In the genomic region with DNA sequence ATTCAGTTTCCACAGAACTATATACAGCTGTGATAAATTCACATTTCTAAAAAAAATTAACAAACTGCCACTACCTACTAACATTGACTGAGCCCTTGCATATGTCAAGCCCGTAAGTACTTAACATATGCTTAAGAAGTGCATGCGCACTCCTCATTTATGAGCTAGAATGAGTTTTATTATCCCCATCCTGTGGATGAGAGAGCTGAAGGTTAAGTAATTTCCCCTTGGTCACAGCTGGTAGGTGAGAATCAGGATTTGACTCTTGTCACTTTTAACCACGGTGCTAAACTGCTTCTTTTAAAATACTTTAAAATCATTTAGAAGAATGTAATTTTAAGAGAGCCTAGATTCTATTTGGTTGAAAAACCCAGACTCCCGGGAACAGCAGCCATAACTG, we compare ENCODE assay signal across 22 cellular contexts. TPM values are rescaled to one million over a fixed set of nuclear protein-coding genes. Genes with fewer than 3 reads are reported as not detected.
DNase-seq lines count a peak whose midpoint lies in the region; ATAC-seq and TF ChIP-seq lines count a peak whose summit lies in the region.
"Had no signal": no experiment of that assay in that cellular context is flagged by ENCODE, and none has a peak within 500 bp of the region (broad histone marks: within the 10 kb centered on the region; RNA-seq: fewer than 3 reads in every experiment).

No MANE protein-coding gene starts in this region.

- 85 to 86% (median 86%) methylated on average over 4 of the region's 4 CpGs for WGBS in psoas muscle, 3 donors
- 89 to 93% methylated on average over 4 of the region's 4 CpGs for WGBS in lower leg skin, 2 donors

- H3K36me3 ChIP-seq in psoas muscle (ENCODE audit: insufficient read depth in 1 of 2, low read depth in 1 of 2) (peaks cover 2 to 96% of the 10 kb centered on the region in 2 donors), uterus (no peaks in the 10 kb centered on the region)

- H3K4me3 Mint-ChIP-seq in natural killer cell treated with Interleukin-12 subunit alpha and Interleukin-12 subunit beta and Interleukin-15 and Interleukin-18, amount 100 ng/mL, for 72 hours, result peak overlapping the region; percentile 83
- H3K4me3 Mint-ChIP-seq in natural killer cell, result no peak overlapping the region
- H3K4me3 Mint-ChIP-seq in central memory CD8-positive, alpha-beta T cell, result no peak overlapping the region
- H3K4me3 Mint-ChIP-seq: CD14-positive monocyte; CD8-positive, alpha-beta T cell; H9; IgD-negative memory B cell had no signal

- peak; percentile 57 for DNase-seq in natural killer cell treated with Interleukin-12 subunit alpha and Interleukin-12 subunit beta and Interleukin-15 and Interleukin-18, amount 100 ng/mL, for 72 hours (ENCODE audit: low spot score)
- DNase-seq in natural killer cell (no peak), psoas muscle (no peak), uterus (no peak), lower leg skin (ENCODE audit: low spot score in 2 of 2) (no peak), H4 (ENCODE audit: low spot score) (no peak), activated gamma-delta T cell (lab: John Stamatoyannopoulos, UW) (no peak)
- DNase-seq in central memory CD8-positive, alpha-beta T cell (ENCODE audit: low spot score in 2 of 2), result no peak
- DNase-seq: 8988T; CD8-positive, alpha-beta T cell; COR-L47; DMS 273 treated with DMSO at 0.1 percent for 48 hours; DMS53; DND-41; GOT3; H9 had no signal

- TF ChIP-seq POLR2A in uterus (IDR thresholded peaks at IDR 0.05) (no peak), lower leg skin (IDR thresholded peaks at IDR 0.05) (no peak)

- H3K27ac ChIP-seq in psoas muscle (peak overlapping the region; percentile 99), uterus (peak overlapping the region; percentile 87 to 88)
- H3K27ac ChIP-seq: BLaER1 had no signal

- H3K27me3 ChIP-seq in psoas muscle (ENCODE audit: insufficient read depth in 3 of 3, low read length in 2 of 3) (no peaks in the 10 kb centered on the region), uterus (no peaks in the 10 kb centered on the region)
- H3K27me3 ChIP-seq: BLaER1 had no signal

- peak overlapping the region; percentile 83 to 91 for H3K27ac Mint-ChIP-seq in natural killer cell treated with Interleukin-12 subunit alpha and Interleukin-12 subunit beta and Interleukin-15 and Interleukin-18, amount 100 ng/mL, for 72 hours
- H3K27ac Mint-ChIP-seq in natural killer cell, result no peak overlapping the region
- H3K27ac Mint-ChIP-seq in central memory CD8-positive, alpha-beta T cell (ENCODE audit: low read depth), result peak overlapping the region; percentile 90

- TF ChIP-seq CTCF in natural killer cell (IDR thresholded peaks at IDR 0.05) (no peak), psoas muscle (IDR thresholded peaks at IDR 0.05) (no peak), uterus (IDR thresholded peaks at IDR 0.05) (no peak), lower leg skin (IDR thresholded peaks at IDR 0.05) (no peak)

- peak; percentile 54 to 62 for ATAC-seq in natural killer cell treated with Interleukin-12 subunit alpha and Interleukin-12 subunit beta and Interleukin-15 and Interleukin-18, amount 100 ng/mL, for 72 hours
- ATAC-seq in natural killer cell, result no peak
- ATAC-seq in central memory CD8-positive, alpha-beta T cell (replicated peaks; ENCODE audit: extremely low read depth, poor library complexity, severe bottlenecking), result no peak
- no peak for ATAC-seq in psoas muscle
- ATAC-seq: CD8-positive, alpha-beta T cell had no signal

- no peaks in the 10 kb centered on the region for H3K27me3 Mint-ChIP-seq in natural killer cell treated with Interleukin-12 subunit alpha and Interleukin-12 subunit beta and Interleukin-15 and Interleukin-18, amount 100 ng/mL, for 72 hours
- no peaks in the 10 kb centered on the region for H3K27me3 Mint-ChIP-seq in natural killer cell (ENCODE audit: low read depth in 2 of 2)
- H3K27me3 Mint-ChIP-seq in central memory CD8-positive, alpha-beta T cell, result no peaks in the 10 kb centered on the region
- H3K27me3 Mint-ChIP-seq: IgD-negative memory B cell had no signal

- H3K36me3 Mint-ChIP-seq in natural killer cell treated with Interleukin-12 subunit alpha and Interleukin-12 subunit beta and Interleukin-15 and Interleukin-18, amount 100 ng/mL, for 72 hours, result peaks cover 29% of the 10 kb centered on the region
- peaks cover 33% of the 10 kb centered on the region for H3K36me3 Mint-ChIP-seq in natural killer cell
- H3K36me3 Mint-ChIP-seq in central memory CD8-positive, alpha-beta T cell (ENCODE audit: insufficient read depth), result peaks cover 46% of the 10 kb centered on the region

- H3K9me3 Mint-ChIP-seq in natural killer cell treated with Interleukin-12 subunit alpha and Interleukin-12 subunit beta and Interleukin-15 and Interleukin-18, amount 100 ng/mL, for 72 hours, result no peaks in the 10 kb centered on the region
- H3K9me3 Mint-ChIP-seq in natural killer cell, result no peaks in the 10 kb centered on the region
- H3K9me3 Mint-ChIP-seq in central memory CD8-positive, alpha-beta T cell, result no peaks in the 10 kb centered on the region
- H3K9me3 Mint-ChIP-seq: CD8-positive, alpha-beta T cell; H9; IgD-negative memory B cell had no signal

- peaks cover 31 to 86% of the 10 kb centered on the region in 2 donors for H3K4me1 Mint-ChIP-seq in natural killer cell treated with Interleukin-12 subunit alpha and Interleukin-12 subunit beta and Interleukin-15 and Interleukin-18, amount 100 ng/mL, for 72 hours (ENCODE audit: low read depth in 2 of 2)
- H3K4me1 Mint-ChIP-seq in natural killer cell, result peaks cover 5 to 38% of the 10 kb centered on the region in 2 donors
- peaks cover 92% of the 10 kb centered on the region for H3K4me1 Mint-ChIP-seq in central memory CD8-positive, alpha-beta T cell
- H3K4me1 Mint-ChIP-seq: H9 had no signal

- H3K4me1 ChIP-seq in psoas muscle (peaks cover 60% of the 10 kb centered on the region), uterus (peaks cover 0 to 19% of the 10 kb centered on the region in 2 donors)

- intact Hi-C loops in natural killer cell (cut with micrococcal nuclease) (no loop called here), psoas muscle (cut with DNase I) (no loop called here), uterus (cut with DNase I; ENCODE audit: low total_unique reads) (no loop called here), lower leg skin (cut with DNase I; ENCODE audit: low total_unique reads) (no loop called here)

- H3K4me3 ChIP-seq in psoas muscle (no peak overlapping the region), uterus (no peak overlapping the region), lower leg skin (ENCODE audit: low read depth, poor library complexity, severe bottlenecking) (no peak overlapping the region)
- H3K4me3 ChIP-seq: BLaER1 had no signal

- no peaks in the 10 kb centered on the region for H3K9me3 ChIP-seq in psoas muscle
- H3K9me3 ChIP-seq in uterus, result no peaks in the 10 kb centered on the region
- H3K9me3 ChIP-seq: BLaER1 had no signal

RNA-seq across cellular contexts. Expression of a gene that starts 25.9 kb away (rescaled TPM):
- total RNA-seq in natural killer cell treated with Interleukin-12 subunit alpha and Interleukin-12 subunit beta and Interleukin-15 and Interleukin-18, amount 100 ng/mL, for 72 hours, result 1 to 10 TPM; 4.0 to 5.3 TPM
- total RNA-seq in natural killer cell (1 to 10 TPM in 2 of 3 donors, under 1 TPM in 1; 0.95 to 2.1 (median 1.7) TPM), psoas muscle (under 1 TPM in 1 of 4 donors, not detected in 3; 0.50 TPM), uterus (1 to 10 TPM in 1 of 4 donors, under 1 TPM in 2, not detected in 1; 0.48 to 8.7 (median 0.76) TPM), lower leg skin (1 to 10 TPM in 1 of 4 donors, under 1 TPM in 2, not detected in 1; 0.44 to 1.6 (median 0.72) TPM)
- polyA plus RNA-seq in psoas muscle, result under 1 TPM in 2 of 3 donors, not detected in 1; 0.05 to 0.10 TPM
- total RNA-seq in H4 (2014; rRNA removed; shearing (Covaris generic)), result not detected in 2 replicates
- total RNA-seq: A673, H9 had no signal
- polyA plus RNA-seq: AG04450 had no signal

RNA-seq across cellular contexts. Expression of a gene that starts 26.5 kb away (rescaled TPM):
- total RNA-seq in natural killer cell treated with Interleukin-12 subunit alpha and Interleukin-12 subunit beta and Interleukin-15 and Interleukin-18, amount 100 ng/mL, for 72 hours, result 10 to 100 TPM; 14.6 to 30.3 TPM
- total RNA-seq in natural killer cell (10 to 100 TPM; 23.0 to 28.4 (median 27.5) TPM), psoas muscle (100 to 1,000 TPM in 3 of 4 donors, 10 to 100 TPM in 1; 60.1 to 129 (median 115) TPM), uterus (10 to 100 TPM; 16.5 to 74.4 (median 27.8) TPM), lower leg skin (10 to 100 TPM; 35.0 to 57.0 (median 51.3) TPM)
- 10 to 100 TPM; 14.0 to 68.3 (median 40.0) TPM for polyA plus RNA-seq in psoas muscle
- 3.7 and 4.3 TPM in 2 replicates for total RNA-seq in H4 (2014; rRNA removed; shearing (Covaris generic))

RNA-seq across cellular contexts. Expression of a gene that starts 58.1 kb away (rescaled TPM):
- not detected for total RNA-seq in natural killer cell treated with Interleukin-12 subunit alpha and Interleukin-12 subunit beta and Interleukin-15 and Interleukin-18, amount 100 ng/mL, for 72 hours
- total RNA-seq in natural killer cell (under 1 TPM in 1 of 3 donors, not detected in 2; 0.21 TPM), psoas muscle (under 1 TPM in 3 of 4 donors, not detected in 1; 0.04 to 0.10 (median 0.06) TPM), uterus (under 1 TPM in 2 of 4 donors, not detected in 2; 0.07 to 0.15 TPM), lower leg skin (1 to 10 TPM in 3 of 4 donors, under 1 TPM in 1; 0.38 to 8.2 (median 3.0) TPM)
- polyA plus RNA-seq in psoas muscle, result under 1 TPM; 0.01 to 0.07 (median 0.03) TPM
- not detected in 2 replicates for total RNA-seq in H4 (2014; rRNA removed; shearing (Covaris generic))
- total RNA-seq: A673; CD8-positive, alpha-beta T cell; G401; H9 had no signal
- polyA plus RNA-seq: AG04450, IgD-negative memory B cell had no signal

Comparison
In these comparisons a context has a peak if more than half of its experiments do, and no peak if none do; other contexts are left out.
1. ATAC-seq: peak in natural killer cell treated with Interleukin-12 subunit alpha and Interleukin-12 subunit beta and Interleukin-15 and Interleukin-18, amount 100 ng/mL, for 72 hours (2 of 2); none in natural killer cell (0 of 3), central memory CD8-positive, alpha-beta T cell (single experiment) and psoas muscle (0 of 4).
2. H3K27ac Mint-ChIP-seq: peak in natural killer cell treated with Interleukin-12 subunit alpha and Interleukin-12 subunit beta and Interleukin-15 and Interleukin-18, amount 100 ng/mL, for 72 hours (2 of 2) and central memory CD8-positive, alpha-beta T cell (single experiment); none in natural killer cell (0 of 2).